Comparison of ENCODE assay signal across 9 cellular contexts in genomic region chr21:37862536-37862935, GRCh38. TPM values are rescaled to one million over a fixed set of nuclear protein-coding genes. Genes with fewer than 3 reads are reported as not detected.
DNase-seq lines count a peak whose midpoint lies in the region; ATAC-seq and TF ChIP-seq lines count a peak whose summit lies in the region.
"Had no signal": no experiment of that assay in that cellular context is flagged by ENCODE, and none has a peak within 500 bp of the region (broad histone marks: within the 10 kb centered on the region; RNA-seq: fewer than 3 reads in every experiment).

No MANE protein-coding gene starts in this region.

- in situ Hi-C loops in SK-MEL-5 (cut with HindIII; ENCODE audit: low pct_unique_long_range_greater_than_20kb, low sequenced_read_pairs), result no loop called here

- ATAC-seq in GM18517 (IDR thresholded peaks at IDR 0.05; ENCODE audit: unreplicated experiment), result no peak
- ATAC-seq: HCT116 had no signal

- DNase-seq in GM10266 (ENCODE audit: extremely low spot score) (peak; percentile 17), HuH-7.5 (ENCODE audit: low spot score) (peak; percentile 14), SK-MEL-5 (ENCODE audit: low read depth, low spot score) (peak; percentile 62), iris pigment epithelial cell (ENCODE audit: low read depth) (peak; percentile 69), epidermal melanocyte (ENCODE audit: insufficient read length, low spot score) (no peak), NCI-H1048 (lab: John Stamatoyannopoulos, UW) (no peak)
- no peak for DNase-seq in stimulated activated CD4-positive, alpha-beta T cell treated with anti-CD3 and anti-CD28 coated beads, Interleukin-15, amount 100 ng/mL, for 24 hours

- TF ChIP-seq CTCF in GM10266 (IDR thresholded peaks at IDR 0.05; ENCODE audit: control insufficient read depth, insufficient read depth, low read depth, missing control alignments), result no peak

RNA-seq across cellular contexts. Expression of gene KCNJ6, which starts 53.7 kb away (rescaled TPM):
- total RNA-seq in SK-MEL-5 (2014; rRNA removed; shearing (Covaris generic)), result not detected in 2 replicates
- not detected in 2 replicates for polyA plus RNA-seq in SK-MEL-5 (2015; cell fraction: cytosol; rRNA removed)
- polyA plus RNA-seq in SK-MEL-5 (2015; cell fraction: nucleus; rRNA removed), result not detected in 2 replicates

Comparison
In these comparisons a context has a peak if more than half of its experiments do, and no peak if none do; other contexts are left out.
1. DNase-seq: peak in GM10266 (single experiment), HuH-7.5 (single experiment), SK-MEL-5 (single experiment) and iris pigment epithelial cell (single experiment); none in stimulated activated CD4-positive, alpha-beta T cell treated with anti-CD3 and anti-CD28 coated beads, Interleukin-15, amount 100 ng/mL, for 24 hours (single experiment), epidermal melanocyte (single experiment) and NCI-H1048 (single experiment).